8 cellular contexts compared by ENCODE assay signal in genomic region chr10:114173680-114174461, GRCh38. TPM values are rescaled to one million over a fixed set of nuclear protein-coding genes. Genes with fewer than 3 reads are reported as not detected.
DNase-seq lines count a peak whose midpoint lies in the region; ATAC-seq and TF ChIP-seq lines count a peak whose summit lies in the region.

Gene CCDC186, minus strand, starts transcription at chr10:114174203. Its CDS starts 10,935 bp downstream, at chr10:114163268.

- DNase-seq in CD1c-positive myeloid dendritic cell (ENCODE audit: extremely low spot score), result peak; percentile 97
- peak; percentile 80 for DNase-seq in NCI-H774 (lab: John Stamatoyannopoulos, UW)
- DNase-seq in activated CD4-positive, alpha-beta memory T cell treated with anti-CD3 and anti-CD28 coated beads for 36 hours, result peak; percentile 99
- peak; percentile 73 to 94 for DNase-seq in dermis microvascular lymphatic vessel endothelial cell (ENCODE audit: low read depth in 2 of 2)
- peak; percentile 98 for DNase-seq in stimulated activated CD4-positive, alpha-beta T cell treated with anti-CD3 and anti-CD28 coated beads, Interleukin-4, amount 100 ng/mL, for 24 hours

- no peak for TF ChIP-seq CTCF in liver (IDR thresholded peaks at IDR 0.05; ENCODE audit: low read depth, low read length, missing input control)

- H3K27me3 ChIP-seq in liver (ENCODE audit: control insufficient read depth in 4 of 4, insufficient read depth in 4 of 4, low read length in 3 of 4), result no peaks in the 10 kb centered on the region

- CTCF ChIA-PET in activated CD4-positive, alpha-beta memory T cell treated with anti-CD3 and anti-CD28 coated beads for 36 hours (lab: Charles Lee), result interaction anchor here (1.1 to 2.6 kb wide), 3 partner anchors 63 to 493 kb away, joined by 3 to 13 read pairs (median 3); no protein-coding TSS in a partner anchor

- H3K4me3 Mint-ChIP-seq in activated CD4-positive, alpha-beta memory T cell treated with anti-CD3 and anti-CD28 coated beads for 36 hours, result peak within 1 kb of the TSS; percentile 93

- peak within 1 kb of the TSS; percentile 90 for H3K27ac ChIP-seq in liver (ENCODE audit: low read depth in 1 of 2, low read length in 2 of 2)

- POLR2A ChIA-PET in activated CD4-positive, alpha-beta memory T cell treated with anti-CD3 and anti-CD28 coated beads for 36 hours (lab: Charles Lee), result interaction anchor here (0.6 to 1.3 kb wide), 5 partner anchors 11 to 493 kb away, joined by 3 to 4 read pairs (median 3); partner anchors contain the start of gene DCLRE1A

- H3K27ac Mint-ChIP-seq in activated CD4-positive, alpha-beta memory T cell treated with anti-CD3 and anti-CD28 coated beads for 36 hours, result peak within 1 kb of the TSS; percentile 91

- H3K36me3 Mint-ChIP-seq in activated CD4-positive, alpha-beta memory T cell treated with anti-CD3 and anti-CD28 coated beads for 36 hours, result peaks cover 10% of the 10 kb centered on the region

- peak; percentile 98 for ATAC-seq in GM19395 (IDR thresholded peaks at IDR 0.05; ENCODE audit: unreplicated experiment)
- peak; percentile 99 for ATAC-seq in HG03558 (IDR thresholded peaks at IDR 0.05; ENCODE audit: extremely low read depth, unreplicated experiment)

- H3K9me3 Mint-ChIP-seq in activated CD4-positive, alpha-beta memory T cell treated with anti-CD3 and anti-CD28 coated beads for 36 hours, result peaks cover under 1% of the 10 kb centered on the region

- H3K9me3 ChIP-seq in liver (ENCODE audit: control insufficient read depth in 4 of 4, low read length in 3 of 4), result no peaks in the 10 kb centered on the region

- under 1% methylated on average over 58 of the region's 58 CpGs for WGBS in liver

- no peaks in the 10 kb centered on the region for H3K27me3 Mint-ChIP-seq in activated CD4-positive, alpha-beta memory T cell treated with anti-CD3 and anti-CD28 coated beads for 36 hours

- no peak for TF ChIP-seq RAD21 in liver (IDR thresholded peaks at IDR 0.05)

- peaks cover 33% of the 10 kb centered on the region for H3K4me1 Mint-ChIP-seq in activated CD4-positive, alpha-beta memory T cell treated with anti-CD3 and anti-CD28 coated beads for 36 hours (ENCODE audit: low read depth)

- peaks cover 0 to 16% (median 8%) of the 10 kb centered on the region in 4 donors for H3K4me1 ChIP-seq in liver (ENCODE audit: control insufficient read depth in 4 of 4, insufficient read depth in 4 of 4, low read length in 3 of 4)

- no peaks in the 10 kb centered on the region for H3K36me3 ChIP-seq in liver (ENCODE audit: control insufficient read depth in 4 of 4, insufficient read depth in 3 of 4, low read depth in 1 of 4, low read length in 3 of 4)

- intact Hi-C loops in activated CD4-positive, alpha-beta memory T cell treated with anti-CD3 and anti-CD28 coated beads for 36 hours (cut with micrococcal nuclease), result loop anchor here (1.0 to 10.0 kb wide), 9 partner anchors 130 to 1989 kb away; partner anchors contain the start of genes DCLRE1A, FHIP2A, GPAM and NHLRC2

- peak within 1 kb of the TSS; percentile 77 to 89 (median 82) for H3K4me3 ChIP-seq in liver (ENCODE audit: low read depth in 1 of 3, low read length in 3 of 3)

- H3K9ac ChIP-seq in liver (ENCODE audit: low read depth in 1 of 2, low read length in 2 of 2), result peak within 1 kb of the TSS; percentile 77 to 88

TF ChIP-seq in liver, 16 proteins besides CTCF, POLR2A, EP300 and RAD21:
- TF ChIP-seq, protein P1, sequence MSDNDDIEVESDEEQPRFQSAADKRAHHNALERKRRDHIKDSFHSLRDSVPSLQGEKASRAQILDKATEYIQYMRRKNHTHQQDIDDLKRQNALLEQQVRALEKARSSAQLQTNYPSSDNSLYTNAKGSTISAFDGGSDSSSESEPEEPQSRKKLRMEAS (IDR thresholded peaks at IDR 0.05), result no peak
- TF ChIP-seq EGR1 (IDR thresholded peaks at IDR 0.05; ENCODE audit: low read depth in 2 of 2) (peak in 1 of 2 donors; percentile 61), SP1 (IDR thresholded peaks at IDR 0.05) (peak; percentile 68), YY1 (IDR thresholded peaks at IDR 0.05) (peak; percentile 99)

RNA-seq across cellular contexts. Expression of gene CCDC186, which starts in this region (rescaled TPM):
- total RNA-seq in activated CD4-positive, alpha-beta memory T cell treated with anti-CD3 and anti-CD28 coated beads for 36 hours, result 10 to 100 TPM; 12.6 to 13.8 TPM
- total RNA-seq in dermis microvascular lymphatic vessel endothelial cell, result 9.0 and 9.1 TPM in 2 replicates
- total RNA-seq in liver, result 10 to 100 TPM in 1 of 2 donors, 1 to 10 TPM in 1; 7.5 to 11.6 TPM
- polyA plus RNA-seq in liver, result 1 to 10 TPM; 1.9 to 4.7 TPM

Comparison
In these comparisons a context has a peak if more than half of its experiments do, and no peak if none do; other contexts are left out.
1. Peak in every context shown above with its lines: DNase-seq, ATAC-seq, H3K4me3 ChIP-seq and H3K27ac ChIP-seq.